In genomic region chr18:39946623-39947061, GRCh38 we compare ENCODE assay signal across 1 cellular context.
TF ChIP-seq lines count a peak whose summit lies in the region.

No MANE protein-coding gene starts in this region.

TF ChIP-seq in GM12878, 131 proteins besides CTCF, POLR2A, EP300 and RAD21 (continued from another document):
- TF ChIP-seq ZBTB33 (IDR thresholded peaks at IDR 0.05), result no peak
- no peak for TF ChIP-seq SREBF1 (IDR thresholded peaks at IDR 0.05; ENCODE audit: low read length)
- no peak for TF ChIP-seq CHD4 (IDR thresholded peaks at IDR 0.05)
- TF ChIP-seq MYC (IDR thresholded peaks at IDR 0.05; ENCODE audit: insufficient read depth, insufficient read length, insufficient replicate concordance, low read length, severe bottlenecking), result no peak
- TF ChIP-seq SUPT20H (IDR thresholded peaks at IDR 0.05; ENCODE audit: borderline replicate concordance, control insufficient read depth, low read depth, low read length), result no peak
- TF ChIP-seq REST (IDR thresholded peaks at IDR 0.05; ENCODE audit: low read depth, low read length), result no peak
- no peak for TF ChIP-seq STAT1 (conservative IDR thresholded peaks at IDR 0.05)
- TF ChIP-seq WRNIP1 (IDR thresholded peaks at IDR 0.05; ENCODE audit: borderline replicate concordance, low read depth, low read length), result no peak
- no peak for TF ChIP-seq ZZZ3 (IDR thresholded peaks at IDR 0.05; ENCODE audit: control insufficient read depth, insufficient read length, low read depth)
- no peak for TF ChIP-seq POU2F2 (IDR thresholded peaks at IDR 0.05; ENCODE audit: borderline replicate concordance, low read depth, low read length)
- no peak for TF ChIP-seq ZNF384 (IDR thresholded peaks at IDR 0.05; ENCODE audit: borderline replicate concordance, low read depth, low read length)
